Comparison of ENCODE assay signal across 9 cellular contexts in genomic region chr22:28029201-28029948, GRCh38.
DNase-seq lines count a peak whose midpoint lies in the region; ATAC-seq and TF ChIP-seq lines count a peak whose summit lies in the region.
"Had no signal": no experiment of that assay in that cellular context is flagged by ENCODE, and none has a peak within 500 bp of the region (broad histone marks: within the 10 kb centered on the region; RNA-seq: fewer than 3 reads in every experiment).

No MANE protein-coding gene starts in this region.

- no peaks in the 10 kb centered on the region for H4K20me1 ChIP-seq in MM.1S (ENCODE audit: insufficient read depth, low read length)

- H2AFZ ChIP-seq in MM.1S (ENCODE audit: low read length), result no peak overlapping the region

- H3K9me3 Mint-ChIP-seq in nephron progenitor cell, result no peaks in the 10 kb centered on the region

- H3K27me3 Mint-ChIP-seq in nephron progenitor cell (ENCODE audit: low read depth, poor library complexity), result peaks cover 3% of the 10 kb centered on the region

- H3K36me3 ChIP-seq in colonic mucosa (no peaks in the 10 kb centered on the region), MM.1S (replicated peaks; ENCODE audit: insufficient read depth, low read length) (no peaks in the 10 kb centered on the region)

- H3K4me3 ChIP-seq in colonic mucosa (no peak overlapping the region), MM.1S (ENCODE audit: low read length) (no peak overlapping the region)

- H3K4me2 ChIP-seq in MM.1S (ENCODE audit: low read depth, low read length), result no peak overlapping the region

- no peak overlapping the region for H3K4me3 Mint-ChIP-seq in nephron progenitor cell

- TF ChIP-seq CTCF in colonic mucosa (IDR thresholded peaks at IDR 0.05), result no peak
- no peak for TF ChIP-seq CTCF in nephron progenitor cell (IDR thresholded peaks at IDR 0.05)
- TF ChIP-seq CTCF in MM.1S (IDR thresholded peaks at IDR 0.05; ENCODE audit: low read length), result no peak

- H3K79me2 ChIP-seq in MM.1S (ENCODE audit: low read length), result no peaks in the 10 kb centered on the region

- intact Hi-C loops in colonic mucosa (cut with DNase I), result no loop called here

- H3K9me2 ChIP-seq in MM.1S (replicated peaks; ENCODE audit: insufficient read depth, low read length), result no peaks in the 10 kb centered on the region

- peaks cover 81% of the 10 kb centered on the region for H3K4me1 Mint-ChIP-seq in nephron progenitor cell

- no peaks in the 10 kb centered on the region for H3F3A ChIP-seq in MM.1S (ENCODE audit: insufficient read depth, low read length)

- DNase-seq in DMS79 (lab: John Stamatoyannopoulos, UW) (peak; percentile 50), NCI-H2081 treated with DMSO at 0.1 percent for 48 hours (lab: John Stamatoyannopoulos, UW) (peak; percentile 76), colonic mucosa (peak; percentile 41), nephron progenitor cell (peak; percentile 49), MM.1S (no peak), globus pallidus (ENCODE audit: low spot score) (no peak)
- no peak for DNase-seq in activated CD4-positive, alpha-beta T cell treated with anti-CD3 and anti-CD28 coated beads, Interleukin-2, amount 50 U/mL, for 48 hours
- DNase-seq: Karpas-422 had no signal

- peaks cover 10% of the 10 kb centered on the region for H3K36me3 Mint-ChIP-seq in nephron progenitor cell (ENCODE audit: low read depth)

- H3K9me3 ChIP-seq in colonic mucosa (no peaks in the 10 kb centered on the region), MM.1S (replicated peaks; ENCODE audit: insufficient read depth, low read length) (no peaks in the 10 kb centered on the region)

- H3K9ac ChIP-seq in colonic mucosa (ENCODE audit: low read depth in 2 of 2, low read length in 2 of 2) (no peak overlapping the region), MM.1S (ENCODE audit: low read length) (no peak overlapping the region)

- H3K27ac ChIP-seq in colonic mucosa, result no peak overlapping the region
- no peak overlapping the region for H3K27ac ChIP-seq in MM.1S (ENCODE audit: low read length)

- peak overlapping the region; percentile 42 for H3K27ac Mint-ChIP-seq in nephron progenitor cell

- H3K27me3 ChIP-seq in colonic mucosa, result no peaks in the 10 kb centered on the region
- no peaks in the 10 kb centered on the region for H3K27me3 ChIP-seq in MM.1S (replicated peaks; ENCODE audit: insufficient read depth, low read length)

- no peak for ATAC-seq in GM19324 (IDR thresholded peaks at IDR 0.05; ENCODE audit: low FRiP score, unreplicated experiment)

- no peaks in the 10 kb centered on the region for H3K4me1 ChIP-seq in colonic mucosa
- no peaks in the 10 kb centered on the region for H3K4me1 ChIP-seq in MM.1S (ENCODE audit: low read length)

Comparison
In these comparisons a context has a peak if more than half of its experiments do, and no peak if none do; other contexts are left out.
1. DNase-seq: peak in DMS79 (single experiment), NCI-H2081 treated with DMSO at 0.1 percent for 48 hours (single experiment), colonic mucosa (single experiment) and nephron progenitor cell (single experiment); none in MM.1S (single experiment), activated CD4-positive, alpha-beta T cell treated with anti-CD3 and anti-CD28 coated beads, Interleukin-2, amount 50 U/mL, for 48 hours (0 of 2) and globus pallidus (single experiment).